ENCODE assay signal across 1 cellular context in the genomic region with DNA sequence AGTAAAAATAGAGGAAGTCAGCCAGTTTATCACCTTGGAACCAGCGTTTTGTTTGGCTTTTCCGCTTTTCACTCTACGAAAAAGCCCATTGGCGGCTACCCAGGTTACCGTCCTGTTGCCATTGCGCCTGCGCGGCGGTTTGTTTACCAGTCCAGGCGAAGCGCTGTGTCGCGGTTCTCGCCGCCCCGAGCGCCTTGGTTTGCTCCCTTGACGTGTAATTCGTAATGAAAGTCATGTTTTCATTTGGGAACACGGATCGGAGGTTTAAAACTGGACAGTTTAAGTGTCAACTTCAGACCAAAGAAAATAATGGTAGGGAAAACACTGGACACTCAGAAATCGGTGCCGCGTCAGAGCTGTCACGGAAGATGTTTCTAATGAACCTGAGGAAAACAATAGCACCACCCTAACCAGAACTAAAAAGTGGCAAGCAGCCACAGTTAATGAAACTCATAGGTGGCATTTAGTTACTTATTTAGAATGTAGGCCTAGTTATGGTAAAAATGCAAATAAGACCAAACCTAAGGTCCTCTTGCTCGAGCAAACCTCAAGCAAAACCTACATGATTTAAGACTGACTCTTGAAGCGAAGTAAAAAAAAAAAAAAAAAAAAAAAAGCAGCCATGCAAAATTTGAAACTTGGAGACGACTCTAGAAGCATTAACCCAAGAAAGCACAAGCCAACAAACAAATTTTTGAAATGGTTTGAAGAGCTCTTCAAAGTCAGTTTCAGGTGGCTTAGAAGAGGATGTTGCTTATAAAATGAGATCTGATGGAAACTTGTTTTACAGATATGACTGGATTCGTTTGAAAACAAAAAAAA.
TF ChIP-seq lines count a peak whose summit lies in the region.

No MANE protein-coding gene starts in this region.

TF ChIP-seq in HepG2, 621 proteins besides CTCF, POLR2A, EP300 and RAD21 (continued from another document and continues in another):
- TF ChIP-seq, protein P1, sequence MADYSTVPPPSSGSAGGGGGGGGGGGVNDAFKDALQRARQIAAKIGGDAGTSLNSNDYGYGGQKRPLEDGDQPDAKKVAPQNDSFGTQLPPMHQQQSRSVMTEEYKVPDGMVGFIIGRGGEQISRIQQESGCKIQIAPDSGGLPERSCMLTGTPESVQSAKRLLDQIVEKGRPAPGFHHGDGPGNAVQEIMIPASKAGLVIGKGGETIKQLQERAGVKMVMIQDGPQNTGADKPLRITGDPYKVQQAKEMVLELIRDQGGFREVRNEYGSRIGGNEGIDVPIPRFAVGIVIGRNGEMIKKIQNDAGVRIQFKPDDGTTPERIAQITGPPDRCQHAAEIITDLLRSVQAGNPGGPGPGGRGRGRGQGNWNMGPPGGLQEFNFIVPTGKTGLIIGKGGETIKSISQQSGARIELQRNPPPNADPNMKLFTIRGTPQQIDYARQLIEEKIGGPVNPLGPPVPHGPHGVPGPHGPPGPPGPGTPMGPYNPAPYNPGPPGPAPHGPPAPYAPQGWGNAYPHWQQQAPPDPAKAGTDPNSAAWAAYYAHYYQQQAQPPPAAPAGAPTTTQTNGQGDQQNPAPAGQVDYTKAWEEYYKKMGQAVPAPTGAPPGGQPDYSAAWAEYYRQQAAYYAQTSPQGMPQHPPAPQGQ (CRISPR knock-in tag; IDR thresholded peaks at IDR 0.05; ENCODE audit: borderline replicate concordance) = no peak
- TF ChIP-seq NKX3-1 (CRISPR knock-in tag; IDR thresholded peaks at IDR 0.05) (no peak), NFYB (CRISPR knock-in tag; IDR thresholded peaks at IDR 0.05) (no peak), CREB1 (IDR thresholded peaks at IDR 0.05) (peak; percentile 20; the same call in 1 of the 2 replicates), CREB1 (CRISPR knock-in tag; IDR thresholded peaks at IDR 0.05) (no peak), ZNF431 (CRISPR knock-in tag; IDR thresholded peaks at IDR 0.05; ENCODE audit: borderline replicate concordance, low read depth) (no peak), TOPORS (CRISPR knock-in tag; IDR thresholded peaks at IDR 0.05) (no peak), FOXO1 (CRISPR knock-in tag; IDR thresholded peaks at IDR 0.05) (peak; percentile 82), BCL6 (CRISPR knock-in tag; IDR thresholded peaks at IDR 0.05) (0 out of 2 replicates have a peak, but pooled peaks have one; percentile 23), SMARCC2 (IDR thresholded peaks at IDR 0.05) (no peak), ZNF430 (CRISPR knock-in tag; IDR thresholded peaks at IDR 0.05) (no peak), GABPA (IDR thresholded peaks at IDR 0.05; ENCODE audit: low read depth, low read length) (no peak), GABPA (CRISPR knock-in tag; IDR thresholded peaks at IDR 0.05; ENCODE audit: low read depth) (no peak), ARNT (IDR thresholded peaks at IDR 0.05) (no peak), ZNF605 (CRISPR knock-in tag; IDR thresholded peaks at IDR 0.05) (no peak), MAF1 (CRISPR knock-in tag; IDR thresholded peaks at IDR 0.05; ENCODE audit: borderline replicate concordance) (no peak), EED (CRISPR knock-in tag; IDR thresholded peaks at IDR 0.05) (no peak), RFX3 (CRISPR knock-in tag; IDR thresholded peaks at IDR 0.05) (no peak), SNRNP70 (IDR thresholded peaks at IDR 0.05; ENCODE audit: low read depth, low read length) (no peak), ZNF777 (CRISPR knock-in tag; IDR thresholded peaks at IDR 0.05) (no peak), ZNF709 (CRISPR knock-in tag; IDR thresholded peaks at IDR 0.05) (no peak), ZNF780A (CRISPR knock-in tag; IDR thresholded peaks at IDR 0.05) (no peak), ZFP1 (CRISPR knock-in tag; IDR thresholded peaks at IDR 0.05) (no peak), TSC22D2 (CRISPR knock-in tag; IDR thresholded peaks at IDR 0.05; ENCODE audit: borderline replicate concordance) (no peak), ZNF326 (CRISPR knock-in tag; IDR thresholded peaks at IDR 0.05; ENCODE audit: borderline replicate concordance) (no peak), ZC3H4 (CRISPR knock-in tag; IDR thresholded peaks at IDR 0.05; ENCODE audit: borderline replicate concordance) (no peak), ATRX (CRISPR knock-in tag; IDR thresholded peaks at IDR 0.05; ENCODE audit: borderline replicate concordance) (no peak), HCFC1 (IDR thresholded peaks at IDR 0.05; ENCODE audit: low read depth, low read length) (no peak), ZBTB3 (CRISPR knock-in tag; IDR thresholded peaks at IDR 0.05; ENCODE audit: borderline replicate concordance, low read depth) (no peak), ZFAT (CRISPR knock-in tag; conservative IDR thresholded peaks at IDR 0.05) (no peak), ZNF678 (CRISPR knock-in tag; IDR thresholded peaks at IDR 0.05) (no peak), RFX1 (IDR thresholded peaks at IDR 0.05) (no peak), HES4 (CRISPR knock-in tag; IDR thresholded peaks at IDR 0.05; ENCODE audit: borderline replicate concordance) (no peak), KDM5A (IDR thresholded peaks at IDR 0.05; ENCODE audit: borderline replicate concordance, low read length) (peak; percentile 54; the same call in 1 of the 2 replicates), RBM39 (IDR thresholded peaks at IDR 0.05; ENCODE audit: low read depth, low read length, poor library complexity, severe bottlenecking) (no peak), KLF13 (CRISPR knock-in tag; IDR thresholded peaks at IDR 0.05) (no peak), FOXA1 (IDR thresholded peaks at IDR 0.05) (no peak), FOXA1 (CRISPR knock-in tag; IDR thresholded peaks at IDR 0.05) (peak; percentile 67), GLI4 (CRISPR knock-in tag; IDR thresholded peaks at IDR 0.05; ENCODE audit: borderline replicate concordance) (no peak)
- TF ChIP-seq, protein P2, sequence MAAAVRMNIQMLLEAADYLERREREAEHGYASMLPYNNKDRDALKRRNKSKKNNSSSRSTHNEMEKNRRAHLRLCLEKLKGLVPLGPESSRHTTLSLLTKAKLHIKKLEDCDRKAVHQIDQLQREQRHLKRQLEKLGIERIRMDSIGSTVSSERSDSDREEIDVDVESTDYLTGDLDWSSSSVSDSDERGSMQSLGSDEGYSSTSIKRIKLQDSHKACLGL (CRISPR knock-in tag; IDR thresholded peaks at IDR 0.05) = no peak
- TF ChIP-seq, protein P3, sequence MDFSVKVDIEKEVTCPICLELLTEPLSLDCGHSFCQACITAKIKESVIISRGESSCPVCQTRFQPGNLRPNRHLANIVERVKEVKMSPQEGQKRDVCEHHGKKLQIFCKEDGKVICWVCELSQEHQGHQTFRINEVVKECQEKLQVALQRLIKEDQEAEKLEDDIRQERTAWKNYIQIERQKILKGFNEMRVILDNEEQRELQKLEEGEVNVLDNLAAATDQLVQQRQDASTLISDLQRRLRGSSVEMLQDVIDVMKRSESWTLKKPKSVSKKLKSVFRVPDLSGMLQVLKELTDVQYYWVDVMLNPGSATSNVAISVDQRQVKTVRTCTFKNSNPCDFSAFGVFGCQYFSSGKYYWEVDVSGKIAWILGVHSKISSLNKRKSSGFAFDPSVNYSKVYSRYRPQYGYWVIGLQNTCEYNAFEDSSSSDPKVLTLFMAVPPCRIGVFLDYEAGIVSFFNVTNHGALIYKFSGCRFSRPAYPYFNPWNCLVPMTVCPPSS (IDR thresholded peaks at IDR 0.05) = no peak
- TF ChIP-seq, protein P4, sequence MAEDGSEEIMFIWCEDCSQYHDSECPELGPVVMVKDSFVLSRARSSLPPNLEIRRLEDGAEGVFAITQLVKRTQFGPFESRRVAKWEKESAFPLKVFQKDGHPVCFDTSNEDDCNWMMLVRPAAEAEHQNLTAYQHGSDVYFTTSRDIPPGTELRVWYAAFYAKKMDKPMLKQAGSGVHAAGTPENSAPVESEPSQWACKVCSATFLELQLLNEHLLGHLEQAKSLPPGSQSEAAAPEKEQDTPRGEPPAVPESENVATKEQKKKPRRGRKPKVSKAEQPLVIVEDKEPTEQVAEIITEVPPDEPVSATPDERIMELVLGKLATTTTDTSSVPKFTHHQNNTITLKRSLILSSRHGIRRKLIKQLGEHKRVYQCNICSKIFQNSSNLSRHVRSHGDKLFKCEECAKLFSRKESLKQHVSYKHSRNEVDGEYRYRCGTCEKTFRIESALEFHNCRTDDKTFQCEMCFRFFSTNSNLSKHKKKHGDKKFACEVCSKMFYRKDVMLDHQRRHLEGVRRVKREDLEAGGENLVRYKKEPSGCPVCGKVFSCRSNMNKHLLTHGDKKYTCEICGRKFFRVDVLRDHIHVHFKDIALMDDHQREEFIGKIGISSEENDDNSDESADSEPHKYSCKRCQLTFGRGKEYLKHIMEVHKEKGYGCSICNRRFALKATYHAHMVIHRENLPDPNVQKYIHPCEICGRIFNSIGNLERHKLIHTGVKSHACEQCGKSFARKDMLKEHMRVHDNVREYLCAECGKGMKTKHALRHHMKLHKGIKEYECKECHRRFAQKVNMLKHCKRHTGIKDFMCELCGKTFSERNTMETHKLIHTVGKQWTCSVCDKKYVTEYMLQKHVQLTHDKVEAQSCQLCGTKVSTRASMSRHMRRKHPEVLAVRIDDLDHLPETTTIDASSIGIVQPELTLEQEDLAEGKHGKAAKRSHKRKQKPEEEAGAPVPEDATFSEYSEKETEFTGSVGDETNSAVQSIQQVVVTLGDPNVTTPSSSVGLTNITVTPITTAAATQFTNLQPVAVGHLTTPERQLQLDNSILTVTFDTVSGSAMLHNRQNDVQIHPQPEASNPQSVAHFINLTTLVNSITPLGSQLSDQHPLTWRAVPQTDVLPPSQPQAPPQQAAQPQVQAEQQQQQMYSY (CRISPR knock-in tag; IDR thresholded peaks at IDR 0.05) = no peak
- TF ChIP-seq, protein P5, sequence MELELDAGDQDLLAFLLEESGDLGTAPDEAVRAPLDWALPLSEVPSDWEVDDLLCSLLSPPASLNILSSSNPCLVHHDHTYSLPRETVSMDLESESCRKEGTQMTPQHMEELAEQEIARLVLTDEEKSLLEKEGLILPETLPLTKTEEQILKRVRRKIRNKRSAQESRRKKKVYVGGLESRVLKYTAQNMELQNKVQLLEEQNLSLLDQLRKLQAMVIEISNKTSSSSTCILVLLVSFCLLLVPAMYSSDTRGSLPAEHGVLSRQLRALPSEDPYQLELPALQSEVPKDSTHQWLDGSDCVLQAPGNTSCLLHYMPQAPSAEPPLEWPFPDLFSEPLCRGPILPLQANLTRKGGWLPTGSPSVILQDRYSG (CRISPR knock-in tag; IDR thresholded peaks at IDR 0.05) = no peak
- TF ChIP-seq, protein P6, sequence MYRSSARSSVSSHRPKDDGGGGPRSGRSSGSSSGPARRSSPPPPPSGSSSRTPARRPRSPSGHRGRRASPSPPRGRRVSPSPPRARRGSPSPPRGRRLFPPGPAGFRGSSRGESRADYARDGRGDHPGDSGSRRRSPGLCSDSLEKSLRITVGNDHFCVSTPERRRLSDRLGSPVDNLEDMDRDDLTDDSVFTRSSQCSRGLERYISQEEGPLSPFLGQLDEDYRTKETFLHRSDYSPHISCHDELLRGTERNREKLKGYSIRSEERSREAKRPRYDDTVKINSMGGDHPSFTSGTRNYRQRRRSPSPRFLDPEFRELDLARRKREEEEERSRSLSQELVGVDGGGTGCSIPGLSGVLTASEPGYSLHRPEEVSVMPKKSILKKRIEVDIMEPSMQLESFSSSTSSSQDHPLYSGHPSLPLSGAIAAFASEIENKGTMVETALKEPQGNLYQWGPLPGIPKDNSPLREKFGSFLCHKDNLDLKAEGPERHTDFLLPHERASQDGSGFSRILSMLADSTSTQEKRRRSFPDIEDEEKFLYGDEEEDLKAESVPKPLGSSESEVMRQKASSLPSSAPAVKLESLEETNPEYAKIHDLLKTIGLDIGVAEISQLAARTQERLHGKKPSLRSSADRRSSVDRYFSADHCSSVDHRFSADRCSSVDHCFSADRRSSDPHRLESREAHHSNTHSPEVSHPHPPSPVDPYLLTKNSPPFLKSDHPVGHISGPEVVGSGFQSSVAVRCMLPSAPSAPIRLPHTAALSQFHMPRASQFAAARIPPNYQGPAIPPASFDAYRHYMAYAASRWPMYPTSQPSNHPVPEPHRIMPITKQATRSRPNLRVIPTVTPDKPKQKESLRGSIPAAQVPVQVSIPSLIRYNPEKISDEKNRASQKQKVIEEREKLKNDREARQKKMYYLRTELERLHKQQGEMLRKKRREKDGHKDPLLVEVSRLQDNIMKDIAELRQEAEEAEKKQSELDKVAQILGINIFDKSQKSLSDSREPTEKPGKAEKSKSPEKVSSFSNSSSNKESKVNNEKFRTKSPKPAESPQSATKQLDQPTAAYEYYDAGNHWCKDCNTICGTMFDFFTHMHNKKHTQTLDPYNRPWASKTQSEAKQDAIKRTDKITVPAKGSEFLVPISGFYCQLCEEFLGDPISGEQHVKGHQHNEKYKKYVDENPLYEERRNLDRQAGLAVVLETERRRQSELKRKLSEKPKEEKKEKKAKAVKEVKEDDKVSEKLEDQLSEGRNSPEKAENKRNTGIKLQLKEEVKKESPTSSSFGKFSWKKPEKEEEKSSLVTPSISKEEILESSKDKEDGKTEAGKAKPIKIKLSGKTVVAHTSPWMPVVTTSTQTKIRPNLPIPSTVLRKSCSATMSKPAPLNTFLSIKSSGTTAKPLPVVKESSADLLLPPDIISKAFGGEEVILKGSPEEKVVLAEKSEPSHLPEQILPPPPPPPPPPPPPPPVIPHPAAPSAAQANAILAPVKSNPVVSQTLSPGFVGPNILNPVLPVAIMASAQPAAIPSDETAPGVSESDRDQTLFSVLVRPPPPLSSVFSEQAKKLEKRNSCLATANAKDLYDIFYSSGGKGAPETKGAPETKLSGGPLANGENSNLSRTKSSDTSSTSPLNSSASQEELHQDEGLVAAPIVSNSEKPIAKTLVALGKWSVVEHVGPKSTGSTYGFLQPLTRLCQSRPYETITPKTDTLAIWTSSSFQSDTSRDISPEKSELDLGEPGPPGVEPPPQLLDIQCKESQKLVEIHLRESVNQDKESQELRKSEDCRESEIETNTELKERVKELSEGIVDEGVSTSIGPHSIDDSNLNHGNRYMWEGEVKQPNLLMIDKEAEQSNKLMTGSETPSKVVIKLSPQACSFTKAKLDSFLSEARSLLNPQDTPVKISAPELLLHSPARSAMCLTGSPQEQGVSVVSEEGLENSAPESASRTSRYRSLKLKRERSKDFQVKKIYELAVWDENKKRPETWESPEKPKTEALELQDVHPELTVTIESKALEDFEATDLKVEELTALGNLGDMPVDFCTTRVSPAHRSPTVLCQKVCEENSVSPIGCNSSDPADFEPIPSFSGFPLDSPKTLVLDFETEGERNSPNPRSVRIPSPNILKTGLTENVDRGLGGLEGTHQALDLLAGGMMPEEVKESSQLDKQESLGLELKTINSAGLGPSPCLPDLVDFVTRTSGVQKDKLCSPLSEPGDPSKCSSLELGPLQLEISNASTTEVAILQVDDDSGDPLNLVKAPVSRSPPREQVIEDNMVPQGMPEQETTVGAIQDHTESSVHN (CRISPR knock-in tag; IDR thresholded peaks at IDR 0.05) = no peak
- TF ChIP-seq, protein P7, sequence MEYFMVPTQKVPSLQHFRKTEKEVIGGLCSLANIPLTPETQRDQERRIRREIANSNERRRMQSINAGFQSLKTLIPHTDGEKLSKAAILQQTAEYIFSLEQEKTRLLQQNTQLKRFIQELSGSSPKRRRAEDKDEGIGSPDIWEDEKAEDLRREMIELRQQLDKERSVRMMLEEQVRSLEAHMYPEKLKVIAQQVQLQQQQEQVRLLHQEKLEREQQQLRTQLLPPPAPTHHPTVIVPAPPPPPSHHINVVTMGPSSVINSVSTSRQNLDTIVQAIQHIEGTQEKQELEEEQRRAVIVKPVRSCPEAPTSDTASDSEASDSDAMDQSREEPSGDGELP (IDR thresholded peaks at IDR 0.05; ENCODE audit: borderline replicate concordance, low read depth) = no peak
- TF ChIP-seq, protein P8, sequence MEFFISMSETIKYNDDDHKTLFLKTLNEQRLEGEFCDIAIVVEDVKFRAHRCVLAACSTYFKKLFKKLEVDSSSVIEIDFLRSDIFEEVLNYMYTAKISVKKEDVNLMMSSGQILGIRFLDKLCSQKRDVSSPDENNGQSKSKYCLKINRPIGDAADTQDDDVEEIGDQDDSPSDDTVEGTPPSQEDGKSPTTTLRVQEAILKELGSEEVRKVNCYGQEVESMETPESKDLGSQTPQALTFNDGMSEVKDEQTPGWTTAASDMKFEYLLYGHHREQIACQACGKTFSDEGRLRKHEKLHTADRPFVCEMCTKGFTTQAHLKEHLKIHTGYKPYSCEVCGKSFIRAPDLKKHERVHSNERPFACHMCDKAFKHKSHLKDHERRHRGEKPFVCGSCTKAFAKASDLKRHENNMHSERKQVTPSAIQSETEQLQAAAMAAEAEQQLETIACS (CRISPR knock-in tag; IDR thresholded peaks at IDR 0.05) = no peak
